ENCODE assay signal across 12 cellular contexts in the genomic region with DNA sequence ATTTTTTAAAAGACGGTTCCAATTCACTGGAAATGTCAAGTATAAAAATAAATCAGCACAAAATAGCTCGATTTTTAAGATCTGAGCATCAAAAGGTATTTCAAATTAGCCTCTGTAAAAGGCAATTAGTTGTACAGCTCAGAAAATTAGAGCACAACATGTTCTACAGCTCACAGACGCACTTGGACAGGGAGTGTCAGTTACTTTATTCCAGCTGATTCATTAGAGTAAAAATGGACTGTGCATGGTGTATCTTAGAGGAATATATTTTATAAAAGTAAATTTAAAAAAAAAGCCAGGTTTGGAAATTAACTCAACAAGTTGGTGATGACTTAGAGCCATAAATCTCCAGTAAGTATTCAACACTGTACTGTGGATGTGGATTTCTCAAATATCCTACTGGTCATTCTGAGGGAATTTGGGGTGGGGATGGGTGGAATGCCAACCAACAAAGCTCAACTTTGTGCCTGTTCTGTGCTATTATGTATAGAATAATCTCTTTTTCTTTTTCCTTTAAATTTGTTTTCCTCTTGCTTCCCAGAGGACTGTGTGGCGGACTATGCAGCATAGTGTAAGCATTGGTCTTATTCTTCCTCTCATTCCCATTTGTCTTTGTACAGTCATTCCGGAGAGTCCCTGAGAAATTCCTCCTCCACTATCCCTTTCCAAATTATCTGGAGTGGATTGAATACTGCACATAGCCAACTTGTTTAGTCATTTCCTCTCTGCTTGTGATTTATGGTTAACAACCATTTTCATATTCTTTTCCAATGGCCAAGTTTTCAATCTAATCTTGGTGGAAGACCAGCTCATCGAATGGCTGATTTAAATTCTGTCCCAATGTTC.
DNase-seq lines count a peak whose midpoint lies in the region; TF ChIP-seq lines count a peak whose summit lies in the region.
"Had no signal": no experiment of that assay in that cellular context is flagged by ENCODE, and none has a peak within 500 bp of the region (broad histone marks: within the 10 kb centered on the region; RNA-seq: fewer than 3 reads in every experiment).

No MANE protein-coding gene starts in this region.

- H3K27me3 ChIP-seq in osteoblast (ENCODE audit: insufficient read depth, low read length), result no peaks in the 10 kb centered on the region
- H3K27me3 ChIP-seq: Peyer's patch had no signal

- H3K27me3 Mint-ChIP-seq in activated naive CD4-positive, alpha-beta T cell treated with anti-CD3 and anti-CD28 coated beads, Interleukin-2, amount 10 ng/mL, durations not matched to agents 7 days and 5 days, result peaks cover 4% of the 10 kb centered on the region
- H3K27me3 Mint-ChIP-seq: activated naive CD8-positive, alpha-beta T cell had no signal

- TF ChIP-seq CTCF in fibroblast of mammary gland (conservative IDR thresholded peaks at IDR 0.05; ENCODE audit: control insufficient read depth, insufficient read depth, low read depth, low read length), result no peak
- no peak for TF ChIP-seq CTCF in osteoblast (IDR thresholded peaks at IDR 0.05; ENCODE audit: extremely low read depth, low read depth, low read length)

- no peak overlapping the region for H3K4me3 Mint-ChIP-seq in activated naive CD4-positive, alpha-beta T cell treated with anti-CD3 and anti-CD28 coated beads, Interleukin-2, amount 10 ng/mL, durations not matched to agents 7 days and 5 days
- H3K4me3 Mint-ChIP-seq: activated naive CD8-positive, alpha-beta T cell had no signal

- H3K79me2 ChIP-seq in osteoblast (ENCODE audit: insufficient read depth, low read length), result no peaks in the 10 kb centered on the region

- H2AFZ ChIP-seq in osteoblast (ENCODE audit: low read length), result no peak overlapping the region

- H3K36me3 Mint-ChIP-seq in activated naive CD4-positive, alpha-beta T cell treated with anti-CD3 and anti-CD28 coated beads, Interleukin-2, amount 10 ng/mL, durations not matched to agents 7 days and 5 days, result no peaks in the 10 kb centered on the region
- H3K36me3 Mint-ChIP-seq: activated naive CD8-positive, alpha-beta T cell had no signal

- H4K20me1 ChIP-seq in osteoblast (ENCODE audit: insufficient read depth, low read length), result no peaks in the 10 kb centered on the region

- peaks cover under 1% of the 10 kb centered on the region for H3K9me3 Mint-ChIP-seq in activated naive CD4-positive, alpha-beta T cell treated with anti-CD3 and anti-CD28 coated beads, Interleukin-2, amount 10 ng/mL, durations not matched to agents 7 days and 5 days

- H3K4me1 Mint-ChIP-seq in activated naive CD4-positive, alpha-beta T cell treated with anti-CD3 and anti-CD28 coated beads, Interleukin-2, amount 10 ng/mL, durations not matched to agents 7 days and 5 days, result peaks cover 6% of the 10 kb centered on the region

- H3K9me3 ChIP-seq in osteoblast (ENCODE audit: low read depth, low read length), result no peaks in the 10 kb centered on the region
- H3K9me3 ChIP-seq: Peyer's patch had no signal

- H3K36me3 ChIP-seq in osteoblast (ENCODE audit: insufficient read depth, low read length), result no peaks in the 10 kb centered on the region
- H3K36me3 ChIP-seq: Peyer's patch had no signal

- no peak overlapping the region for H3K4me3 ChIP-seq in fibroblast of mammary gland (ENCODE audit: control insufficient read depth, low read depth, low read length)
- H3K4me3 ChIP-seq in osteoblast (ENCODE audit: insufficient read depth, low read length), result no peak overlapping the region
- H3K4me3 ChIP-seq: Peyer's patch had no signal

- in situ Hi-C loops in Caki2 (cut with HindIII; ENCODE audit: low pct_unique_long_range_greater_than_20kb, low sequenced_read_pairs), result no loop called here

- CTCF ChIA-PET in activated naive CD4-positive, alpha-beta T cell treated with anti-CD3 and anti-CD28 coated beads, Interleukin-2, amount 10 ng/mL, durations not matched to agents 7 days and 5 days (lab: Charles Lee), result no interaction called here

- peaks cover 53% of the 10 kb centered on the region for H3K4me1 ChIP-seq in osteoblast (ENCODE audit: insufficient read depth, low read length)
- H3K4me1 ChIP-seq: Peyer's patch had no signal

- DNase-seq in Caki2 (ENCODE audit: low read depth), result peak; percentile 29
- peak; percentile 75 for DNase-seq in RPMI7951 (ENCODE audit: low read depth)
- peak; percentile 94 for DNase-seq in fibroblast of mammary gland (ENCODE audit: low read depth)
- peak; percentile 88 for DNase-seq in osteoblast (ENCODE audit: insufficient read length, low spot score, missing footprints)
- no peak for DNase-seq in activated T-cell treated with anti-CD3 and anti-CD28 coated beads for 4 hours
- no peak for DNase-seq in HUDEP-2 (lab: John Stamatoyannopoulos, UW; ENCODE audit: unreplicated experiment in 76 of 76)
- DNase-seq in DMS53 (lab: John Stamatoyannopoulos, UW), result no peak
- DNase-seq in activated naive CD4-positive, alpha-beta T cell treated with anti-CD3 and anti-CD28 coated beads, Interleukin-2, amount 10 ng/mL, durations not matched to agents 7 days and 5 days, result no peak
- DNase-seq: islet precursor cell, NCI-H2081 treated with DMSO at 0.1 percent for 48 hours, Peyer's patch had no signal

- peak overlapping the region; percentile 77 for H3K4me2 ChIP-seq in osteoblast (ENCODE audit: insufficient read depth, low read length)

- peak overlapping the region; percentile 88 for H3K27ac ChIP-seq in osteoblast (ENCODE audit: low read depth, low read length)
- H3K27ac ChIP-seq: Peyer's patch had no signal

- H3K27ac Mint-ChIP-seq in activated naive CD4-positive, alpha-beta T cell treated with anti-CD3 and anti-CD28 coated beads, Interleukin-2, amount 10 ng/mL, durations not matched to agents 7 days and 5 days, result no peak overlapping the region
- H3K27ac Mint-ChIP-seq: activated naive CD8-positive, alpha-beta T cell had no signal

Comparison
In these comparisons a context has a peak if more than half of its experiments do, and no peak if none do; other contexts are left out.
1. DNase-seq: peak in Caki2 (single experiment), RPMI7951 (single experiment), fibroblast of mammary gland (single experiment) and osteoblast (single experiment); none in activated T-cell treated with anti-CD3 and anti-CD28 coated beads for 4 hours (single experiment), HUDEP-2 (0 of 76), DMS53 (single experiment) and activated naive CD4-positive, alpha-beta T cell treated with anti-CD3 and anti-CD28 coated beads, Interleukin-2, amount 10 ng/mL, durations not matched to agents 7 days and 5 days (single experiment).